ENCODE assay signal across 25 cellular contexts in the genomic region with DNA sequence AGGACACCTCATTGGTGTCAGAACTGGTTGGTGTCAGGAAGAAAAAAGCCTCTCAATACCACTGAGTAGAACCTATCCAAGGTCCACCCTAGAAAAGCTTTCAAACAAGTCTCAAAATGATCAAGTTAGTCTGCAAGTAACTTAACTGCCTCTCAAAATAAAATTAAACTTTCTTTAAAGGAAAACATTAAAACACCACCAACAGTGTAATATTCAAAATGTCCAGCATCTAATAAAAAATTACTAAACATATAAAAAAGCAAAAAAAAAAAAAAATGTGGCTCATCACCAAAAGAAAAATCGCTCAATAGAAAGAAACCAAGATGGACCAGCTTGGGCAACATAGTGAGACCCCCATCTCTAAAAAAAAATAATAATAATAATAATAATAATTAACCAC.
"Had no signal": no experiment of that assay in that cellular context is flagged by ENCODE, and none has a peak within 500 bp of the region (broad histone marks: within the 10 kb centered on the region; RNA-seq: fewer than 3 reads in every experiment).

No MANE protein-coding gene starts in this region.

- H3K27ac ChIP-seq: colonic mucosa, coronary artery, dorsolateral prefrontal cortex, epithelial cell of prostate, esophagus muscularis mucosa, esophagus squamous epithelium, foreskin keratinocyte, gastrocnemius medialis, gastroesophageal sphincter, heart left ventricle, heart right ventricle had no signal

- FAIRE-seq: endometrium, endothelial cell of umbilical vein had no signal

- H3K4me3 ChIP-seq: colonic mucosa, coronary artery, dorsolateral prefrontal cortex, esophagus muscularis mucosa, esophagus squamous epithelium, gastrocnemius medialis, gastroesophageal sphincter, heart left ventricle, heart right ventricle had no signal

- H3K36me3 ChIP-seq: colonic mucosa, esophagus muscularis mucosa, esophagus squamous epithelium, gastrocnemius medialis, gastroesophageal sphincter, heart left ventricle, heart right ventricle had no signal

- DNase-seq: colonic mucosa; cortex of kidney; dermis blood vessel endothelial cell; dorsolateral prefrontal cortex; effector CD4-positive, alpha-beta T cell; effector CD8-positive, alpha-beta T cell; effector memory CD4-positive, alpha-beta T cell; effector memory CD8-positive, alpha-beta T cell; endodermal cell; erythroblast; esophagus squamous epithelium; foreskin fibroblast; foreskin keratinocyte; foreskin melanocyte; gastrocnemius medialis; glutamatergic neuron; head of caudate nucleus; heart left ventricle; heart right ventricle had no signal

- H3K9me3 ChIP-seq: colonic mucosa, esophagus muscularis mucosa, esophagus squamous epithelium, gastrocnemius medialis, gastroesophageal sphincter had no signal

- H3K27me3 ChIP-seq: colonic mucosa, esophagus muscularis mucosa, esophagus squamous epithelium, gastrocnemius medialis, gastroesophageal sphincter, heart left ventricle had no signal

- H3K4me1 ChIP-seq: colonic mucosa, esophagus muscularis mucosa, esophagus squamous epithelium, foreskin keratinocyte, gastrocnemius medialis, gastroesophageal sphincter, heart left ventricle, heart right ventricle had no signal
